18 cellular contexts compared by ENCODE assay signal in genomic region chr2:144083211-144083610, GRCh38.
A peak's percentile ranks its signal among the peaks of the same experiment; 100 is the strongest.
DNase-seq lines count a peak whose midpoint lies in the region; ATAC-seq, FAIRE-seq and TF ChIP-seq lines count a peak whose summit lies in the region.
"Had no signal": no experiment of that assay in that cellular context is flagged by ENCODE, and none has a peak within 500 bp of the region (broad histone marks: within the 10 kb centered on the region; RNA-seq: fewer than 3 reads in every experiment).

No MANE protein-coding gene starts in this region.

- H3K4me1 Mint-ChIP-seq in natural killer cell treated with Interleukin-12 subunit alpha and Interleukin-12 subunit beta and Interleukin-15 and Interleukin-18, amount 100 ng/mL, for 72 hours (ENCODE audit: low read depth in 2 of 2): peaks cover 19 to 20% of the 10 kb centered on the region in 2 donors

- TF ChIP-seq CTCF in bronchial epithelial cell (IDR thresholded peaks at IDR 0.05; ENCODE audit: insufficient read depth, low read length, severe bottlenecking): no peak
- no peak for TF ChIP-seq CTCF in lung (IDR thresholded peaks at IDR 0.05; ENCODE audit: control extremely low read depth, extremely low read depth)

- peak; percentile 89 for DNase-seq in AG08395 (ENCODE audit: low spot score)
- peak; percentile 94 for DNase-seq in LHCN-M2 (ENCODE audit: low read depth)
- peak; percentile 78 for DNase-seq in bronchial epithelial cell (ENCODE audit: low read depth)
- DNase-seq in lung (ENCODE audit: low spot score): peak; percentile 33
- DNase-seq in natural killer cell treated with Interleukin-12 subunit alpha and Interleukin-12 subunit beta and Interleukin-15 and Interleukin-18, amount 100 ng/mL, for 72 hours (ENCODE audit: low spot score): no peak
- no peak for DNase-seq in effector memory CD4-positive, alpha-beta T cell
- DNase-seq in putamen (ENCODE audit: low spot score): no peak
- DNase-seq in germinal center (ENCODE audit: low spot score): no peak
- DNase-seq: activated CD4-positive, alpha-beta memory T cell treated with anti-CD3 and anti-CD28 coated beads, Interleukin-2, amount 10 ng/mL, durations not matched to agents 7 days and 5 days; activated effector memory CD4-positive, alpha-beta T cell treated with anti-CD3 and anti-CD28 coated beads, Interleukin-2, amount 50 U/mL, for 16 hours; AML-193; DMS53; Karpas-422; NCI-H1694 treated with DMSO at 0.1 percent for 48 hours; NCI-H526 had no signal

- H3K27ac Mint-ChIP-seq in natural killer cell treated with Interleukin-12 subunit alpha and Interleukin-12 subunit beta and Interleukin-15 and Interleukin-18, amount 100 ng/mL, for 72 hours: no peak overlapping the region
- H3K27ac Mint-ChIP-seq: activated CD4-positive, alpha-beta memory T cell treated with anti-CD3 and anti-CD28 coated beads, Interleukin-2, amount 10 ng/mL, durations not matched to agents 7 days and 5 days; memory B cell had no signal

- H3K27me3 Mint-ChIP-seq in natural killer cell treated with Interleukin-12 subunit alpha and Interleukin-12 subunit beta and Interleukin-15 and Interleukin-18, amount 100 ng/mL, for 72 hours: no peaks in the 10 kb centered on the region
- H3K27me3 Mint-ChIP-seq: activated CD4-positive, alpha-beta memory T cell treated with anti-CD3 and anti-CD28 coated beads, Interleukin-2, amount 10 ng/mL, durations not matched to agents 7 days and 5 days; memory B cell had no signal

- no peak overlapping the region for H3K27ac ChIP-seq in lung (ENCODE audit: low read depth in 1 of 2, low read length in 1 of 2)
- no peak overlapping the region for H3K27ac ChIP-seq in effector memory CD4-positive, alpha-beta T cell (ENCODE audit: insufficient read depth, low read length, poor library complexity, severe bottlenecking)
- H3K27ac ChIP-seq: thoracic aorta had no signal

- no peak for ATAC-seq in lung (ENCODE audit: insufficient read depth, low FRiP score)
- no peak for ATAC-seq in natural killer cell treated with Interleukin-12 subunit alpha and Interleukin-12 subunit beta and Interleukin-15 and Interleukin-18, amount 100 ng/mL, for 72 hours

- H3K4me3 ChIP-seq in bronchial epithelial cell (ENCODE audit: low read depth, low read length): no peak overlapping the region
- H3K4me3 ChIP-seq in lung: no peak overlapping the region
- no peak overlapping the region for H3K4me3 ChIP-seq in effector memory CD4-positive, alpha-beta T cell (ENCODE audit: insufficient read depth, low read depth, low read length, poor library complexity, severe bottlenecking)
- H3K4me3 ChIP-seq: GM12878, thoracic aorta had no signal

- H3K9me3 ChIP-seq in lung (ENCODE audit: control insufficient read depth in 2 of 2, insufficient read depth in 1 of 2, low read length in 1 of 2): no peaks in the 10 kb centered on the region
- H3K9me3 ChIP-seq in effector memory CD4-positive, alpha-beta T cell (ENCODE audit: control insufficient read depth, low read length): no peaks in the 10 kb centered on the region
- H3K9me3 ChIP-seq: thoracic aorta had no signal

- no peak overlapping the region for H3K4me3 Mint-ChIP-seq in natural killer cell treated with Interleukin-12 subunit alpha and Interleukin-12 subunit beta and Interleukin-15 and Interleukin-18, amount 100 ng/mL, for 72 hours
- H3K4me3 Mint-ChIP-seq: activated CD4-positive, alpha-beta memory T cell treated with anti-CD3 and anti-CD28 coated beads, Interleukin-2, amount 10 ng/mL, durations not matched to agents 7 days and 5 days; memory B cell had no signal

- 88 to 93% methylated on average over 1 of the region's 1 CpG for WGBS in lung, 2 donors

- H3K27me3 ChIP-seq in bronchial epithelial cell (ENCODE audit: control insufficient read depth, insufficient read depth, low read length) (no peaks in the 10 kb centered on the region), lung (ENCODE audit: control insufficient read depth, insufficient read depth) (no peaks in the 10 kb centered on the region)
- H3K27me3 ChIP-seq in effector memory CD4-positive, alpha-beta T cell (replicated peaks; ENCODE audit: control insufficient read depth, insufficient read depth, low read length, poor library complexity, severe bottlenecking): no peaks in the 10 kb centered on the region

- peaks cover 6% of the 10 kb centered on the region for H3K9me3 Mint-ChIP-seq in natural killer cell treated with Interleukin-12 subunit alpha and Interleukin-12 subunit beta and Interleukin-15 and Interleukin-18, amount 100 ng/mL, for 72 hours
- H3K9me3 Mint-ChIP-seq: memory B cell had no signal

- FAIRE-seq in bronchial epithelial cell (lab: Jason Lieb, UNC): no peak
- FAIRE-seq: GM12878 had no signal

- peaks cover 13% of the 10 kb centered on the region for H3K36me3 Mint-ChIP-seq in natural killer cell treated with Interleukin-12 subunit alpha and Interleukin-12 subunit beta and Interleukin-15 and Interleukin-18, amount 100 ng/mL, for 72 hours

- peaks cover 0 to 4% of the 10 kb centered on the region in 2 donors for H3K4me1 ChIP-seq in lung (ENCODE audit: control insufficient read depth in 2 of 2, insufficient read depth in 2 of 2, low read length in 2 of 2)
- H3K4me1 ChIP-seq in effector memory CD4-positive, alpha-beta T cell (ENCODE audit: control insufficient read depth, insufficient read depth, low read length, poor library complexity, severe bottlenecking): no peaks in the 10 kb centered on the region

- H3K36me3 ChIP-seq in bronchial epithelial cell (ENCODE audit: control insufficient read depth, insufficient read depth, low read length): no peaks in the 10 kb centered on the region
- peaks cover 0 to 2% of the 10 kb centered on the region in 2 donors for H3K36me3 ChIP-seq in lung (ENCODE audit: control insufficient read depth in 2 of 2, insufficient read depth in 2 of 2, low read length in 2 of 2)
- no peaks in the 10 kb centered on the region for H3K36me3 ChIP-seq in effector memory CD4-positive, alpha-beta T cell (ENCODE audit: control insufficient read depth, insufficient read depth, low read length)
- H3K36me3 ChIP-seq: thoracic aorta had no signal

Comparison
In these comparisons a context has a peak if more than half of its experiments do, and no peak if none do; other contexts are left out.
1. DNase-seq: peak in AG08395 (single experiment), LHCN-M2 (single experiment), bronchial epithelial cell (single experiment) and lung (single experiment); none in natural killer cell treated with Interleukin-12 subunit alpha and Interleukin-12 subunit beta and Interleukin-15 and Interleukin-18, amount 100 ng/mL, for 72 hours (single experiment), effector memory CD4-positive, alpha-beta T cell (0 of 3), putamen (single experiment) and germinal center (single experiment).